Comparison of ENCODE assay signal across 23 cellular contexts in genomic region chr18:6627621-6628020, GRCh38.
DNase-seq lines count a peak whose midpoint lies in the region; ATAC-seq and TF ChIP-seq lines count a peak whose summit lies in the region.
"Had no signal": no experiment of that assay in that cellular context is flagged by ENCODE, and none has a peak within 500 bp of the region (broad histone marks: within the 10 kb centered on the region; RNA-seq: fewer than 3 reads in every experiment).

No MANE protein-coding gene starts in this region.

- no peaks in the 10 kb centered on the region for H3K36me3 ChIP-seq in OCI-LY7 (ENCODE audit: insufficient read depth, low read length)
- H3K36me3 ChIP-seq: sigmoid colon, suprapubic skin had no signal

- no peaks in the 10 kb centered on the region for H3K79me2 ChIP-seq in OCI-LY7 (ENCODE audit: insufficient read depth, low read depth, low read length)

- H3K27me3 Mint-ChIP-seq in mesothelial cell of epicardium (ENCODE audit: low read depth), result no peaks in the 10 kb centered on the region
- no peaks in the 10 kb centered on the region for H3K27me3 Mint-ChIP-seq in T-helper 2 cell treated with Interferon-gamma antibody and Interleukin-4, amounts not matched to agents 5 μg/mL and 100 μg/mL, for 36 hours (ENCODE audit: low read depth)
- no peaks in the 10 kb centered on the region for H3K27me3 Mint-ChIP-seq in activated T-helper 1 cell treated with anti-CD3 and anti-CD28 coated beads, Interleukin-12 subunit alpha, Interleukin-12 subunit beta, Interleukin-2, Interleukin-4 antibody, amounts not matched to agents 30 ng/mL and 10 ng/mL and 1 ng/mL, durations not matched to agents 14 hours and 24 hours and 36 hours (ENCODE audit: insufficient read depth)
- H3K27me3 Mint-ChIP-seq: activated CD4-positive, alpha-beta memory T cell treated with anti-CD3 and anti-CD28 coated beads for 36 hours; B cell; IgD-negative memory B cell had no signal

- CTCF ChIA-PET in OCI-LY7 (lab: Charles Lee; ENCODE audit: unreplicated experiment), result no interaction called here

- H3K4me3 ChIP-seq in astrocyte of the spinal cord (ENCODE audit: low read depth, low read length) (no peak overlapping the region), OCI-LY7 (ENCODE audit: low read depth, low read length, poor library complexity, severe bottlenecking) (no peak overlapping the region)
- H3K4me3 ChIP-seq: sigmoid colon, suprapubic skin had no signal

- POLR2A ChIA-PET in OCI-LY7 (lab: Charles Lee), result interaction anchor here (0.7 kb wide), 1 partner anchor 36 kb away, joined by 3 read pairs; no protein-coding TSS in a partner anchor

- no peaks in the 10 kb centered on the region for H4K20me1 ChIP-seq in OCI-LY7 (ENCODE audit: insufficient read depth, low read length)

- H3K9me3 Mint-ChIP-seq in mesothelial cell of epicardium, result peaks cover 10% of the 10 kb centered on the region
- peaks cover 10% of the 10 kb centered on the region for H3K9me3 Mint-ChIP-seq in stimulated activated effector memory CD8-positive, alpha-beta T cell treated with anti-CD3 and anti-CD28 coated beads, Interleukin-12 subunit alpha, Interleukin-12 subunit beta, amount 100 ng/mL, for 72 hours
- no peaks in the 10 kb centered on the region for H3K9me3 Mint-ChIP-seq in T-helper 2 cell treated with Interferon-gamma antibody and Interleukin-4, amounts not matched to agents 5 μg/mL and 100 μg/mL, for 36 hours
- H3K9me3 Mint-ChIP-seq in activated T-helper 1 cell treated with anti-CD3 and anti-CD28 coated beads, Interleukin-12 subunit alpha, Interleukin-12 subunit beta, Interleukin-2, Interleukin-4 antibody, amounts not matched to agents 30 ng/mL and 10 ng/mL and 1 ng/mL, durations not matched to agents 14 hours and 24 hours and 36 hours, result no peaks in the 10 kb centered on the region

- no peak overlapping the region for H3K4me2 ChIP-seq in OCI-LY7 (ENCODE audit: low read length)

- DNase-seq in HS-27A (ENCODE audit: low read depth) (peak; percentile 81), astrocyte of the spinal cord (ENCODE audit: low read depth, low spot score) (peak; percentile 50), mesothelial cell of epicardium (ENCODE audit: low spot score in 2 of 2, unreplicated experiment in 2 of 2) (no peak), OCI-LY7 (ENCODE audit: low spot score) (no peak)
- DNase-seq in stimulated activated effector memory CD8-positive, alpha-beta T cell treated with anti-CD3 and anti-CD28 coated beads, Interleukin-12 subunit alpha, Interleukin-12 subunit beta, amount 100 ng/mL, for 72 hours (ENCODE audit: low spot score in 2 of 2), result no peak
- no peak for DNase-seq in T-helper 2 cell treated with Interferon-gamma antibody and Interleukin-4, amounts not matched to agents 5 μg/mL and 100 μg/mL, for 36 hours (ENCODE audit: low spot score)
- DNase-seq in activated T-helper 1 cell treated with anti-CD3 and anti-CD28 coated beads, Interleukin-12 subunit alpha, Interleukin-12 subunit beta, Interleukin-2, Interleukin-4 antibody, amounts not matched to agents 30 ng/mL and 10 ng/mL and 1 ng/mL, durations not matched to agents 14 hours and 24 hours and 36 hours (ENCODE audit: low spot score), result no peak
- DNase-seq: activated CD4-positive, alpha-beta memory T cell treated with anti-CD3 and anti-CD28 coated beads for 36 hours; activated CD4-positive, CD25-positive, alpha-beta regulatory T cell; activated gamma-delta T cell; DMS79; left ventricle myocardium superior; midbrain; MM.1S; NCI-H2171 treated with DMSO at 0.1 percent for 48 hours; NCI-H69; posterior cingulate gyrus; sigmoid colon had no signal

- peak overlapping the region; percentile 22 for H3K27ac Mint-ChIP-seq in mesothelial cell of epicardium
- no peak overlapping the region for H3K27ac Mint-ChIP-seq in stimulated activated effector memory CD8-positive, alpha-beta T cell treated with anti-CD3 and anti-CD28 coated beads, Interleukin-12 subunit alpha, Interleukin-12 subunit beta, amount 100 ng/mL, for 72 hours
- no peak overlapping the region for H3K27ac Mint-ChIP-seq in T-helper 2 cell treated with Interferon-gamma antibody and Interleukin-4, amounts not matched to agents 5 μg/mL and 100 μg/mL, for 36 hours
- H3K27ac Mint-ChIP-seq in activated T-helper 1 cell treated with anti-CD3 and anti-CD28 coated beads, Interleukin-12 subunit alpha, Interleukin-12 subunit beta, Interleukin-2, Interleukin-4 antibody, amounts not matched to agents 30 ng/mL and 10 ng/mL and 1 ng/mL, durations not matched to agents 14 hours and 24 hours and 36 hours, result no peak overlapping the region
- H3K27ac Mint-ChIP-seq: activated CD4-positive, alpha-beta memory T cell treated with anti-CD3 and anti-CD28 coated beads for 36 hours; B cell; IgD-negative memory B cell had no signal

- no peak overlapping the region for H3K4me3 Mint-ChIP-seq in mesothelial cell of epicardium
- H3K4me3 Mint-ChIP-seq in stimulated activated effector memory CD8-positive, alpha-beta T cell treated with anti-CD3 and anti-CD28 coated beads, Interleukin-12 subunit alpha, Interleukin-12 subunit beta, amount 100 ng/mL, for 72 hours, result no peak overlapping the region
- no peak overlapping the region for H3K4me3 Mint-ChIP-seq in T-helper 2 cell treated with Interferon-gamma antibody and Interleukin-4, amounts not matched to agents 5 μg/mL and 100 μg/mL, for 36 hours
- no peak overlapping the region for H3K4me3 Mint-ChIP-seq in activated T-helper 1 cell treated with anti-CD3 and anti-CD28 coated beads, Interleukin-12 subunit alpha, Interleukin-12 subunit beta, Interleukin-2, Interleukin-4 antibody, amounts not matched to agents 30 ng/mL and 10 ng/mL and 1 ng/mL, durations not matched to agents 14 hours and 24 hours and 36 hours
- H3K4me3 Mint-ChIP-seq: activated CD4-positive, alpha-beta memory T cell treated with anti-CD3 and anti-CD28 coated beads for 36 hours; B cell; IgD-negative memory B cell had no signal

- no TSS peak for BruUV-seq in OCI-LY7 (replicated peaks; lab: Mats Ljungman, UMichigan)

- H3K27ac ChIP-seq in OCI-LY7 (ENCODE audit: low read depth, low read length, poor library complexity, severe bottlenecking), result no peak overlapping the region
- H3K27ac ChIP-seq: HL-60, sigmoid colon, suprapubic skin had no signal

- H3K4me1 ChIP-seq in OCI-LY7 (ENCODE audit: insufficient read depth, low read length, poor library complexity, severe bottlenecking), result no peaks in the 10 kb centered on the region

- peaks cover 6% of the 10 kb centered on the region for H3K36me3 Mint-ChIP-seq in mesothelial cell of epicardium
- H3K36me3 Mint-ChIP-seq in stimulated activated effector memory CD8-positive, alpha-beta T cell treated with anti-CD3 and anti-CD28 coated beads, Interleukin-12 subunit alpha, Interleukin-12 subunit beta, amount 100 ng/mL, for 72 hours, result no peaks in the 10 kb centered on the region
- no peaks in the 10 kb centered on the region for H3K36me3 Mint-ChIP-seq in T-helper 2 cell treated with Interferon-gamma antibody and Interleukin-4, amounts not matched to agents 5 μg/mL and 100 μg/mL, for 36 hours (ENCODE audit: low read depth)
- no peaks in the 10 kb centered on the region for H3K36me3 Mint-ChIP-seq in activated T-helper 1 cell treated with anti-CD3 and anti-CD28 coated beads, Interleukin-12 subunit alpha, Interleukin-12 subunit beta, Interleukin-2, Interleukin-4 antibody, amounts not matched to agents 30 ng/mL and 10 ng/mL and 1 ng/mL, durations not matched to agents 14 hours and 24 hours and 36 hours (ENCODE audit: low read depth)
- H3K36me3 Mint-ChIP-seq: activated CD4-positive, alpha-beta memory T cell treated with anti-CD3 and anti-CD28 coated beads for 36 hours; IgD-negative memory B cell had no signal

- in situ Hi-C loops in astrocyte of the spinal cord (cut with HindIII; ENCODE audit: low sequenced_read_pairs), result no loop called here

- H3K9me2 ChIP-seq in OCI-LY7 (ENCODE audit: insufficient read depth, low read length), result no peaks in the 10 kb centered on the region

- intact Hi-C loops in OCI-LY7 (cut with micrococcal nuclease; ENCODE audit: unreplicated experiment), result no loop called here
- intact Hi-C loops in activated T-helper 1 cell treated with anti-CD3 and anti-CD28 coated beads, Interleukin-12 subunit alpha, Interleukin-12 subunit beta, Interleukin-2, Interleukin-4 antibody, amounts not matched to agents 30 ng/mL and 10 ng/mL and 1 ng/mL, durations not matched to agents 14 hours and 24 hours and 36 hours (cut with micrococcal nuclease), result no loop called here

- TF ChIP-seq CTCF in astrocyte of the spinal cord (IDR thresholded peaks at IDR 0.05; ENCODE audit: low read depth, low read length) (no peak), mesothelial cell of epicardium (IDR thresholded peaks at IDR 0.05; ENCODE audit: unreplicated experiment) (no peak), OCI-LY7 (conservative IDR thresholded peaks at IDR 0.05; ENCODE audit: low read length) (no peak)

- H3K4me1 Mint-ChIP-seq in mesothelial cell of epicardium, result peaks cover 66% of the 10 kb centered on the region
- no peaks in the 10 kb centered on the region for H3K4me1 Mint-ChIP-seq in stimulated activated effector memory CD8-positive, alpha-beta T cell treated with anti-CD3 and anti-CD28 coated beads, Interleukin-12 subunit alpha, Interleukin-12 subunit beta, amount 100 ng/mL, for 72 hours
- H3K4me1 Mint-ChIP-seq in T-helper 2 cell treated with Interferon-gamma antibody and Interleukin-4, amounts not matched to agents 5 μg/mL and 100 μg/mL, for 36 hours (ENCODE audit: low read depth), result no peaks in the 10 kb centered on the region
- no peaks in the 10 kb centered on the region for H3K4me1 Mint-ChIP-seq in activated T-helper 1 cell treated with anti-CD3 and anti-CD28 coated beads, Interleukin-12 subunit alpha, Interleukin-12 subunit beta, Interleukin-2, Interleukin-4 antibody, amounts not matched to agents 30 ng/mL and 10 ng/mL and 1 ng/mL, durations not matched to agents 14 hours and 24 hours and 36 hours (ENCODE audit: low read depth)
- H3K4me1 Mint-ChIP-seq: B cell, IgD-negative memory B cell had no signal

- H2AFZ ChIP-seq in OCI-LY7 (ENCODE audit: low read length), result no peak overlapping the region

- ATAC-seq in stimulated activated effector memory CD8-positive, alpha-beta T cell treated with anti-CD3 and anti-CD28 coated beads, Interleukin-12 subunit alpha, Interleukin-12 subunit beta, amount 100 ng/mL, for 72 hours, result no peak
- ATAC-seq: left ventricle myocardium superior, SK-N-SH treated with all-trans-retinoic acid at 6 μM for 48 hours had no signal

- no peaks in the 10 kb centered on the region for H3K9me3 ChIP-seq in OCI-LY7 (ENCODE audit: low read length)
- H3K9me3 ChIP-seq: suprapubic skin had no signal

Comparison
In these comparisons a context has a peak if more than half of its experiments do, and no peak if none do; other contexts are left out.
1. DNase-seq: peak in HS-27A (single experiment) and astrocyte of the spinal cord (single experiment); none in mesothelial cell of epicardium (0 of 2), stimulated activated effector memory CD8-positive, alpha-beta T cell treated with anti-CD3 and anti-CD28 coated beads, Interleukin-12 subunit alpha, Interleukin-12 subunit beta, amount 100 ng/mL, for 72 hours (0 of 2), T-helper 2 cell treated with Interferon-gamma antibody and Interleukin-4, amounts not matched to agents 5 μg/mL and 100 μg/mL, for 36 hours (single experiment), OCI-LY7 (single experiment) and activated T-helper 1 cell treated with anti-CD3 and anti-CD28 coated beads, Interleukin-12 subunit alpha, Interleukin-12 subunit beta, Interleukin-2, Interleukin-4 antibody, amounts not matched to agents 30 ng/mL and 10 ng/mL and 1 ng/mL, durations not matched to agents 14 hours and 24 hours and 36 hours (single experiment).